1 cellular context compared by ENCODE assay signal in the genomic region with DNA sequence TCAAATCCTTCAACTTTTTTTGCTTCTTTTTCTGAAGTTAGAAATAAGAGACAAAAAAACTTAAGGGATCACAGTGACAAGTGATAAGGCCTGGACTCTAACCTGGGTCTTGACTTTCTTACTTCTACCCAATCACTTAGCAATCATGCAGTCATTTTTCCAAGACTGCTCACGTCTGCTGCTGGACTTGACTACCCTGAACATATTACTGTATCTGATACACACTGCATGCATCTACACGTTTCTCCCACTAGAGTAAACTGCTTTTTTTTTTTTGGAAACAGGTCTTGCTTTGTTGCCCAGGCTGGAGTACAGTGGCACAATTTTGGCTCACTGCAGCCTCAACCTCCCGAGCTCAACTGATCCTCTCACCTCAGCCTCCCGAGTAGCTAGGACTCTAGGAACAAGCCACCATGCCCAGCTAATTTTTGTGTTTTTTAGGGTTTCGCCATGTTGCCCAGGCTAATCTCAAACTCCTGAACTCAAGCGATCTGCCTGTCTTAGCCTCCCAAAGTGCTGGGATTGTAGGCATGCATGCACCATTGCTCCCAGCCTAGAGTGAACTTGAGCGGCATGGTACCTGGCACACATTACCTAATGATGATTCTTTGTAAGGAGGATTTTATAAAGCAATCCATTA.
TF ChIP-seq lines count a peak whose summit lies in the region.

No MANE protein-coding gene starts in this region.

TF ChIP-seq in HepG2, 621 proteins besides CTCF, POLR2A, EP300 and RAD21:
- TF ChIP-seq, protein P1, sequence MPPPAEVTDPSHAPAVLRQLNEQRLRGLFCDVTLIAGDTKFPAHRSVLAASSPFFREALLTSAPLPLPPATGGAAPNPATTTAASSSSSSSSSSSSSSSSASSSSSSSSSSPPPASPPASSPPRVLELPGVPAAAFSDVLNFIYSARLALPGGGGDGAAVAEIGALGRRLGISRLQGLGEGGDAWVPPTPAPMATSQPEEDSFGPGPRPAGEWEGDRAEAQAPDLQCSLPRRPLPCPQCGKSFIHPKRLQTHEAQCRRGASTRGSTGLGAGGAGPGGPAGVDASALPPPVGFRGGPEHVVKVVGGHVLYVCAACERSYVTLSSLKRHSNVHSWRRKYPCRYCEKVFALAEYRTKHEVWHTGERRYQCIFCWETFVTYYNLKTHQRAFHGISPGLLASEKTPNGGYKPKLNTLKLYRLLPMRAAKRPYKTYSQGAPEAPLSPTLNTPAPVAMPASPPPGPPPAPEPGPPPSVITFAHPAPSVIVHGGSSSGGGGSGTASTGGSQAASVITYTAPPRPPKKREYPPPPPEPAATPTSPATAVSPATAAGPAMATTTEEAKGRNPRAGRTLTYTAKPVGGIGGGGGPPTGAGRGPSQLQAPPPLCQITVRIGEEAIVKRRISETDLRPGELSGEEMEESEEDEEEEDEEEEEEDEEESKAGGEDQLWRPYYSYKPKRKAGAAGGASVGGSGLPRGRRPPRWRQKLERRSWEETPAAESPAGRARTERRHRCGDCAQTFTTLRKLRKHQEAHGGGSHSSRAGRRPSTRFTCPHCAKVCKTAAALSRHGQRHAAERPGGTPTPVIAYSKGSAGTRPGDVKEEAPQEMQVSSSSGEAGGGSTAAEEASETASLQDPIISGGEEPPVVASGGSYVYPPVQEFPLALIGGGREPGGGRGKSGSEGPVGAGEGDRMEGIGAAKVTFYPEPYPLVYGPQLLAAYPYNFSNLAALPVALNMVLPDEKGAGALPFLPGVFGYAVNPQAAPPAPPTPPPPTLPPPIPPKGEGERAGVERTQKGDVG (CRISPR knock-in tag; IDR thresholded peaks at IDR 0.05; ENCODE audit: borderline replicate concordance) = no peak
- no peak for TF ChIP-seq CEBPB (IDR thresholded peaks at IDR 0.05; ENCODE audit: borderline replicate concordance, low read depth, low read length)
- TF ChIP-seq, protein P2, sequence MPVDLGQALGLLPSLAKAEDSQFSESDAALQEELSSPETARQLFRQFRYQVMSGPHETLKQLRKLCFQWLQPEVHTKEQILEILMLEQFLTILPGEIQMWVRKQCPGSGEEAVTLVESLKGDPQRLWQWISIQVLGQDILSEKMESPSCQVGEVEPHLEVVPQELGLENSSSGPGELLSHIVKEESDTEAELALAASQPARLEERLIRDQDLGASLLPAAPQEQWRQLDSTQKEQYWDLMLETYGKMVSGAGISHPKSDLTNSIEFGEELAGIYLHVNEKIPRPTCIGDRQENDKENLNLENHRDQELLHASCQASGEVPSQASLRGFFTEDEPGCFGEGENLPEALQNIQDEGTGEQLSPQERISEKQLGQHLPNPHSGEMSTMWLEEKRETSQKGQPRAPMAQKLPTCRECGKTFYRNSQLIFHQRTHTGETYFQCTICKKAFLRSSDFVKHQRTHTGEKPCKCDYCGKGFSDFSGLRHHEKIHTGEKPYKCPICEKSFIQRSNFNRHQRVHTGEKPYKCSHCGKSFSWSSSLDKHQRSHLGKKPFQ (CRISPR knock-in tag; IDR thresholded peaks at IDR 0.05; ENCODE audit: insufficient replicate concordance) = no peak
- TF ChIP-seq POLR2AphosphoS2 (IDR thresholded peaks at IDR 0.05; ENCODE audit: low read depth, low read length) = peak; percentile 26; the same call in 1 of the 2 replicates
- TF ChIP-seq, protein P3, sequence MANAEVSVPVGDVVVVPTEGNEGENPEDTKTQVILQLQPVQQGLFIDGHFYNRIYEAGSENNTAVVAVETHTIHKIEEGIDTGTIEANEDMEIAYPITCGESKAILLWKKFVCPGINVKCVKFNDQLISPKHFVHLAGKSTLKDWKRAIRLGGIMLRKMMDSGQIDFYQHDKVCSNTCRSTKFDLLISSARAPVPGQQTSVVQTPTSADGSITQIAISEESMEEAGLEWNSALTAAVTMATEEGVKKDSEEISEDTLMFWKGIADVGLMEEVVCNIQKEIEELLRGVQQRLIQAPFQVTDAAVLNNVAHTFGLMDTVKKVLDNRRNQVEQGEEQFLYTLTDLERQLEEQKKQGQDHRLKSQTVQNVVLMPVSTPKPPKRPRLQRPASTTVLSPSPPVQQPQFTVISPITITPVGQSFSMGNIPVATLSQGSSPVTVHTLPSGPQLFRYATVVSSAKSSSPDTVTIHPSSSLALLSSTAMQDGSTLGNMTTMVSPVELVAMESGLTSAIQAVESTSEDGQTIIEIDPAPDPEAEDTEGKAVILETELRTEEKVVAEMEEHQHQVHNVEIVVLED (CRISPR knock-in tag; IDR thresholded peaks at IDR 0.05; ENCODE audit: borderline replicate concordance) = no peak
- no peak for TF ChIP-seq NAIF1 (CRISPR knock-in tag; IDR thresholded peaks at IDR 0.05; ENCODE audit: borderline replicate concordance)
- TF ChIP-seq, protein P4, sequence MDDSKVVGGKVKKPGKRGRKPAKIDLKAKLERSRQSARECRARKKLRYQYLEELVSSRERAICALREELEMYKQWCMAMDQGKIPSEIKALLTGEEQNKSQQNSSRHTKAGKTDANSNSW (CRISPR knock-in tag; IDR thresholded peaks at IDR 0.05; ENCODE audit: borderline replicate concordance) = no peak
- peak; percentile 59; the same call in 1 of the 2 replicates for TF ChIP-seq POLR2AphosphoS5 (IDR thresholded peaks at IDR 0.05; ENCODE audit: low read depth, low read length)
- 0 out of 2 replicates have a peak, but pooled peaks have one; percentile 49 for TF ChIP-seq ZBTB38 (CRISPR knock-in tag; IDR thresholded peaks at IDR 0.05)
- TF ChIP-seq ZFP36 (IDR thresholded peaks at IDR 0.05; ENCODE audit: borderline replicate concordance, low read depth, low read length, partially characterized antibody) = no peak
- TF ChIP-seq POLR2G (IDR thresholded peaks at IDR 0.05; ENCODE audit: low read depth, low read length) = 0 out of 2 replicates have a peak, but pooled peaks have one; percentile 59
- TF ChIP-seq, protein P5, sequence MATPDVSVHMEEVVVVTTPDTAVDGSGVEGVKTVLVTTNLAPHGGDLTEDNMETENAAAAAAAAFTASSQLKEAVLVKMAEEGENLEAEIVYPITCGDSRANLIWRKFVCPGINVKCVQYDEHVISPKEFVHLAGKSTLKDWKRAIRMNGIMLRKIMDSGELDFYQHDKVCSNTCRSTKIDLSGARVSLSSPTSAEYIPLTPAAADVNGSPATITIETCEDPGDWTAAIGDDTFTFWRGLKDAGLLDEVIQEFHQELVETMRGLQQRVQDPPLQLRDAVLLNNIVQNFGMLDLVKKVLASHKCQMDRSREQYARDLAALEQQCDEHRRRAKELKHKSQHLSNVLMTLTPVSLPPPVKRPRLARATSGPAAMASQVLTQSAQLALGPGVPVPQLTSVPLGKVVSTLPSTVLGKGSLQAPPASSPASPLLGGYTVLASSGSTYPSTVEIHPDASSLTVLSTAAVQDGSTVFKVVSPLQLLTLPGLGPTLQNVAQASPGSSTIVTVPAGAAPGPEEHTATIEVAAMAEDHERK (CRISPR knock-in tag; IDR thresholded peaks at IDR 0.05; ENCODE audit: low read depth) = no peak
- no peak for TF ChIP-seq YEATS4 (CRISPR knock-in tag; IDR thresholded peaks at IDR 0.05; ENCODE audit: borderline replicate concordance)
- no peak for TF ChIP-seq ZNF567 (CRISPR knock-in tag; IDR thresholded peaks at IDR 0.05; ENCODE audit: borderline replicate concordance)
- TF ChIP-seq PHB2 (IDR thresholded peaks at IDR 0.05; ENCODE audit: partially characterized antibody) = no peak
- 0 out of 2 replicates have a peak, but pooled peaks have one; percentile 1 for TF ChIP-seq ZNF589 (CRISPR knock-in tag; conservative IDR thresholded peaks at IDR 0.05)
- no peak for TF ChIP-seq ZNF550 (CRISPR knock-in tag; IDR thresholded peaks at IDR 0.05; ENCODE audit: borderline replicate concordance)
- no peak for TF ChIP-seq ZFP37 (CRISPR knock-in tag; IDR thresholded peaks at IDR 0.05; ENCODE audit: borderline replicate concordance)
- peak; percentile 41; the same call in 1 of the 2 replicates for TF ChIP-seq ZNF547 (CRISPR knock-in tag; IDR thresholded peaks at IDR 0.05)
- TF ChIP-seq, protein P6, sequence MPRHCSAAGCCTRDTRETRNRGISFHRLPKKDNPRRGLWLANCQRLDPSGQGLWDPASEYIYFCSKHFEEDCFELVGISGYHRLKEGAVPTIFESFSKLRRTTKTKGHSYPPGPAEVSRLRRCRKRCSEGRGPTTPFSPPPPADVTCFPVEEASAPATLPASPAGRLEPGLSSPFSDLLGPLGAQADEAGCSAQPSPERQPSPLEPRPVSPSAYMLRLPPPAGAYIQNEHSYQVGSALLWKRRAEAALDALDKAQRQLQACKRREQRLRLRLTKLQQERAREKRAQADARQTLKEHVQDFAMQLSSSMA (CRISPR knock-in tag; IDR thresholded peaks at IDR 0.05) = no peak
- TF ChIP-seq ETV5 (CRISPR knock-in tag; IDR thresholded peaks at IDR 0.05; ENCODE audit: borderline replicate concordance) = no peak
- peak; percentile 26 for TF ChIP-seq AGO2 (optimal IDR thresholded peaks at IDR 0.05; ENCODE audit: low read depth, low read length)
- TF ChIP-seq RBM22 (optimal IDR thresholded peaks at IDR 0.05; ENCODE audit: low read length) = peak; percentile 39
- TF ChIP-seq ZNF501 (CRISPR knock-in tag; IDR thresholded peaks at IDR 0.05) = 0 out of 2 replicates have a peak, but pooled peaks have one; percentile 17
- TF ChIP-seq, protein P7, sequence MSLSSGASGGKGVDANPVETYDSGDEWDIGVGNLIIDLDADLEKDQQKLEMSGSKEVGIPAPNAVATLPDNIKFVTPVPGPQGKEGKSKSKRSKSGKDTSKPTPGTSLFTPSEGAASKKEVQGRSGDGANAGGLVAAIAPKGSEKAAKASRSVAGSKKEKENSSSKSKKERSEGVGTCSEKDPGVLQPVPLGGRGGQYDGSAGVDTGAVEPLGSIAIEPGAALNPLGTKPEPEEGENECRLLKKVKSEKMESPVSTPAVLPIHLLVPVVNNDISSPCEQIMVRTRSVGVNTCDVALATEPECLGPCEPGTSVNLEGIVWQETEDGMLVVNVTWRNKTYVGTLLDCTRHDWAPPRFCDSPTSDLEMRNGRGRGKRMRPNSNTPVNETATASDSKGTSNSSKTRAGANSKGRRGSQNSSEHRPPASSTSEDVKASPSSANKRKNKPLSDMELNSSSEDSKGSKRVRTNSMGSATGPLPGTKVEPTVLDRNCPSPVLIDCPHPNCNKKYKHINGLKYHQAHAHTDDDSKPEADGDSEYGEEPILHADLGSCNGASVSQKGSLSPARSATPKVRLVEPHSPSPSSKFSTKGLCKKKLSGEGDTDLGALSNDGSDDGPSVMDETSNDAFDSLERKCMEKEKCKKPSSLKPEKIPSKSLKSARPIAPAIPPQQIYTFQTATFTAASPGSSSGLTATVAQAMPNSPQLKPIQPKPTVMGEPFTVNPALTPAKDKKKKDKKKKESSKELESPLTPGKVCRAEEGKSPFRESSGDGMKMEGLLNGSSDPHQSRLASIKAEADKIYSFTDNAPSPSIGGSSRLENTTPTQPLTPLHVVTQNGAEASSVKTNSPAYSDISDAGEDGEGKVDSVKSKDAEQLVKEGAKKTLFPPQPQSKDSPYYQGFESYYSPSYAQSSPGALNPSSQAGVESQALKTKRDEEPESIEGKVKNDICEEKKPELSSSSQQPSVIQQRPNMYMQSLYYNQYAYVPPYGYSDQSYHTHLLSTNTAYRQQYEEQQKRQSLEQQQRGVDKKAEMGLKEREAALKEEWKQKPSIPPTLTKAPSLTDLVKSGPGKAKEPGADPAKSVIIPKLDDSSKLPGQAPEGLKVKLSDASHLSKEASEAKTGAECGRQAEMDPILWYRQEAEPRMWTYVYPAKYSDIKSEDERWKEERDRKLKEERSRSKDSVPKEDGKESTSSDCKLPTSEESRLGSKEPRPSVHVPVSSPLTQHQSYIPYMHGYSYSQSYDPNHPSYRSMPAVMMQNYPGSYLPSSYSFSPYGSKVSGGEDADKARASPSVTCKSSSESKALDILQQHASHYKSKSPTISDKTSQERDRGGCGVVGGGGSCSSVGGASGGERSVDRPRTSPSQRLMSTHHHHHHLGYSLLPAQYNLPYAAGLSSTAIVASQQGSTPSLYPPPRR (CRISPR knock-in tag; IDR thresholded peaks at IDR 0.05; ENCODE audit: borderline replicate concordance) = no peak
- TF ChIP-seq MYC (CRISPR knock-in tag; IDR thresholded peaks at IDR 0.05; ENCODE audit: borderline replicate concordance) = no peak
- TF ChIP-seq PLRG1 (conservative IDR thresholded peaks at IDR 0.05) = no peak
- TF ChIP-seq ISX (CRISPR knock-in tag; conservative IDR thresholded peaks at IDR 0.05) = no peak
- peak; percentile 66 for TF ChIP-seq RBFOX2 (IDR thresholded peaks at IDR 0.05; ENCODE audit: low read depth, low read length)
